Comparison of ENCODE assay signal across 3 cellular contexts in genomic region chr12:32734952-32735351, GRCh38.
TF ChIP-seq lines count a peak whose summit lies in the region.

No MANE protein-coding gene starts in this region.

TF ChIP-seq in SK-N-SH, 30 proteins besides CTCF, POLR2A, EP300 and RAD21:
- TF ChIP-seq MXI1 (IDR thresholded peaks at IDR 0.05; ENCODE audit: low read depth, low read length) (no peak), NRF1 (IDR thresholded peaks at IDR 0.05; ENCODE audit: low read depth, low read length) (no peak), ELF1 (IDR thresholded peaks at IDR 0.05) (no peak), RXRA (IDR thresholded peaks at IDR 0.05; ENCODE audit: borderline replicate concordance, low read depth) (no peak), RCOR1 (IDR thresholded peaks at IDR 0.05; ENCODE audit: low read length) (0 out of 2 replicates have a peak, but pooled peaks have one; percentile 11), FOXM1 (IDR thresholded peaks at IDR 0.05; ENCODE audit: low read depth) (no peak), TCF12 (IDR thresholded peaks at IDR 0.05) (no peak)

TF ChIP-seq in SK-N-SH treated with all-trans-retinoic acid at 6 μM for 48 hours, 23 proteins besides CTCF, POLR2A, EP300 and RAD21:
- TF ChIP-seq ESRRG (CRISPR knock-in tag; IDR thresholded peaks at IDR 0.05) (no peak), POU6F1 (CRISPR knock-in tag; IDR thresholded peaks at IDR 0.05; ENCODE audit: borderline replicate concordance, low read depth) (no peak), SNAI2 (CRISPR knock-in tag; IDR thresholded peaks at IDR 0.05) (no peak), ZNF8 (CRISPR knock-in tag; IDR thresholded peaks at IDR 0.05) (no peak)

TF ChIP-seq in GM12878, 131 proteins besides CTCF, POLR2A, EP300 and RAD21:
- TF ChIP-seq KAT2A (conservative IDR thresholded peaks at IDR 0.05; ENCODE audit: control insufficient read depth, low read depth, low read length) (no peak), IRF5 (IDR thresholded peaks at IDR 0.05; ENCODE audit: borderline replicate concordance) (no peak), ZNF217 (IDR thresholded peaks at IDR 0.05) (no peak), ZNF384 (IDR thresholded peaks at IDR 0.05; ENCODE audit: borderline replicate concordance, low read depth, low read length) (no peak), RCOR1 (conservative IDR thresholded peaks at IDR 0.05; ENCODE audit: low read depth, low read length) (no peak), SP1 (IDR thresholded peaks at IDR 0.05; ENCODE audit: low read depth, low read length) (no peak), PBX3 (IDR thresholded peaks at IDR 0.05; ENCODE audit: insufficient replicate concordance, low read depth, low read length) (no peak), E2F8 (IDR thresholded peaks at IDR 0.05; ENCODE audit: low read depth, partially characterized antibody) (no peak), ATF7 (IDR thresholded peaks at IDR 0.05; ENCODE audit: low read depth) (no peak), PRDM15 (CRISPR knock-in tag; IDR thresholded peaks at IDR 0.05) (no peak), BCLAF1 (IDR thresholded peaks at IDR 0.05) (no peak), FOXK2 (IDR thresholded peaks at IDR 0.05) (no peak), SIX5 (IDR thresholded peaks at IDR 0.05; ENCODE audit: low read depth, low read length, severe bottlenecking) (no peak), EGR1 (IDR thresholded peaks at IDR 0.05; ENCODE audit: borderline replicate concordance in 1 of 2, low read depth in 2 of 2, low read length in 2 of 2) (no peak), SIN3A (IDR thresholded peaks at IDR 0.05; ENCODE audit: low read depth, low read length) (no peak), PML (IDR thresholded peaks at IDR 0.05; ENCODE audit: low read length) (no peak), CEBPZ (IDR thresholded peaks at IDR 0.05; ENCODE audit: low read depth, low read length) (no peak), FOXM1 (IDR thresholded peaks at IDR 0.05; ENCODE audit: low read depth, low read length) (no peak), E2F4 (IDR thresholded peaks at IDR 0.05; ENCODE audit: low read depth, low read length) (no peak)
